Comparison of ENCODE assay signal across 33 cellular contexts in the genomic region with DNA sequence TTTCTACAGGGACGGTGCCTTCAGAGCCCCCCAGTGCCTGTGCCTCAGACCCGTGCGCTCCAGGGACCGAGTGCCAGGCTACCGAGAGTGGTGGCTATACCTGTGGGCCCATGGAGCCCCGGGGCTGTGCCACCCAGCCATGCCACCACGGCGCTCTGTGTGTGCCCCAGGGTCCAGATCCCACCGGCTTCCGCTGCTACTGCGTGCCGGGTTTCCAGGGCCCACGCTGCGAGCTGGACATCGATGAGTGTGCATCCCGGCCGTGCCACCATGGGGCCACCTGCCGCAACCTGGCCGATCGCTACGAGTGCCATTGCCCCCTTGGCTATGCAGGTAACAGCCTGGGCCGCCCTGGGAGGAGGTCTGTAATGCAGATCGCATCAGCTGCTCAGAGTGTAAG. TPM values are rescaled to one million over a fixed set of nuclear protein-coding genes. Genes with fewer than 3 reads are reported as not detected.
"Had no signal": no experiment of that assay in that cellular context is flagged by ENCODE, and none has a peak within 500 bp of the region (broad histone marks: within the 10 kb centered on the region; RNA-seq: fewer than 3 reads in every experiment).

No MANE protein-coding gene starts in this region.

- H3K4me2 ChIP-seq: SK-N-SH had no signal

- ATAC-seq: activated naive CD8-positive, alpha-beta T cell treated with anti-CD3 and anti-CD28 coated beads, Interleukin-2, amount 50 U/mL, for 24 hours; activated T-cell treated with anti-CD3 and anti-CD28 coated beads, Interleukin-2, amount 50 U/mL, for 4 hours; PC-3 had no signal

- H3K4me3 ChIP-seq: MG63, Peyer's patch, SJSA1 had no signal

- H3K27me3 ChIP-seq: MG63, Peyer's patch, SJSA1 had no signal

- H3K9ac ChIP-seq: SK-N-SH had no signal

- H3K27ac ChIP-seq: Peyer's patch, SJSA1 had no signal

- H3K36me3 ChIP-seq: MG63, Peyer's patch, SJSA1 had no signal

- DNase-seq: activated B cell treated with CpG ODN at 0.5 μM for 24 hours; activated CD4-positive, alpha-beta memory T cell treated with anti-CD3 and anti-CD28 coated beads for 36 hours; activated CD4-positive, alpha-beta T cell treated with anti-CD3 and anti-CD28 coated beads for 4 hours; activated CD4-positive, alpha-beta T cell treated with anti-CD3 and anti-CD28 coated beads, Interleukin-2, amount 50 U/mL, for 1 hour; activated CD4-positive, CD25-positive, alpha-beta regulatory T cell treated with anti-CD3 and anti-CD28 coated beads, Interleukin-2, amount 50 U/mL, for 72 hours; activated CD8-positive, alpha-beta memory T cell treated with anti-CD3 and anti-CD28 coated beads, Interleukin-2, amount 50 U/mL, for 4 hours; activated gamma-delta T cell treated with Interleukin-2 at 50 U/mL for 16 hours; activated naive CD4-positive, alpha-beta T cell treated with anti-CD3 and anti-CD28 coated beads, Interleukin-2, amount 10 ng/mL, durations not matched to agents 7 days and 5 days; activated naive CD8-positive, alpha-beta T cell treated with anti-CD3 and anti-CD28 coated beads, Interleukin-2, amount 50 U/mL, for 24 hours; activated T-cell treated with anti-CD3 and anti-CD28 coated beads for 4 hours; activated T-cell treated with anti-CD3 and anti-CD28 coated beads, Interleukin-2, amount 50 U/mL, for 4 hours; anterior cingulate cortex; Kasumi-1; KG1; MG63; MV-4-11; NCI-H1092; NCI-H1436 treated with DMSO at 0.1 percent for 48 hours; NCI-H1694 treated with DMSO at 0.1 percent for 48 hours; NCI-H2029; NCI-H345; NCI-H526; NCI-H748 treated with DMSO at 0.1 percent for 48 hours; NK-92 treated with Interleukin-12 subunit alpha and Interleukin-12 subunit beta, amount 100 ng/mL, for 24 hours; PC-3; Peyer's patch; RPMI8226; SHP77 treated with DMSO at 0.1 percent for 48 hours; SK-N-SH had no signal

- FAIRE-seq: bronchial epithelial cell had no signal

- H3K9me3 ChIP-seq: MG63, Peyer's patch, SJSA1, SK-N-SH had no signal

RNA-seq across cellular contexts. Expression of a gene that starts 6.9 kb away (rescaled TPM):
- total RNA-seq: activated CD4-positive, alpha-beta memory T cell treated with anti-CD3 and anti-CD28 coated beads for 36 hours; activated T-helper 1 cell treated with anti-CD3 and anti-CD28 coated beads, Interleukin-12 subunit alpha, Interleukin-12 subunit beta, Interleukin-2, Interleukin-4 antibody, amounts not matched to agents 30 ng/mL and 10 ng/mL and 1 ng/mL, durations not matched to agents 14 hours and 24 hours and 36 hours; bronchial epithelial cell; NCI-H460; PC-3; SJSA1 had no signal
- polyA plus RNA-seq: SK-N-SH had no signal
